ENCODE assay signal across 1 cellular context in the genomic region with DNA sequence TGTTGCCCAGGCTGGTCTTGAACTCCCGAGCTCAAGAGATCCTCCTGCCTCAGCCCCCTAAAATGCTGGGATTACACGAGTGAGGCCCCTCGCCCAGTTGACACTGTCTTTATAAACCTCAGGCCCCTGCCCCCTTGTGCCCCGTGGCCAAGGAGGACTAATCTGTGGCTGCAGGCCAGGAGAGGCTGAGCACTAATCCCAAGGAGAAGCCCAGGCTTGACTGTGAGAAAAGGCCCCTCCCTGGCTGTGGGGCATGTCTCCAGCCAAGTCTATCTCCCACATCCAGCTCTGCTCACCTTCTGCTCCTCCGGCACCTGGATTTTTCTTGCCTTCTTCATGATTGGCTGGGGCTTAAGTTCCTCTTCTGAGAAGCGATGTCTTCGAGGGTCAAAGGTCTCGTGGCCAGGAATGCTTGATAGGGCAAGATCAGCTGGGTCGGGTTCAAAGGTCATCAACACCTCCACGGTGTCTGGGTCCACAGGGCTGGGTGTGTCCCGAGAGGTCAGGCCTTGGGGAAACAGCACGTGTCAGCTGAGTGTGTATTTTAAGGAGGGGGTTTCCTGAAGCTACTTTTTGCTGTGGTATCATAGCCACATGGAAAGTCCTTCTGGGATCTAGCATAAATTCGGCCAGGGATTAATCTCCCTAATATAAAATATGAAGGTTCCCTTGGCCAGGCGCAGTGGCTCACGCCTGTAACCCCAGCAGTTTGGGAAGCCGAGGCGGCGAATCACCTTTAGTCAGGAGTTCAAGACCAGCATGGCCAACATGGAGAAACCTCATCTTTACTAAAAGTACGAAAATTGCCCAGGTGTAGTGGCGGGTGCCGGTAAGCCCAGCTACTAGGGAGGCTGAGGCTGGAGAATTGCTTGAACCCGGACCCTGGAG.
TF ChIP-seq lines count a peak whose summit lies in the region.

No MANE protein-coding gene starts in this region.

TF ChIP-seq in GM12878, 131 proteins besides CTCF, POLR2A, EP300 and RAD21 (continues in another document):
- no peak for TF ChIP-seq BCLAF1 (IDR thresholded peaks at IDR 0.05)
- no peak for TF ChIP-seq SIN3A (IDR thresholded peaks at IDR 0.05; ENCODE audit: low read depth, low read length)
- TF ChIP-seq, protein P1, sequence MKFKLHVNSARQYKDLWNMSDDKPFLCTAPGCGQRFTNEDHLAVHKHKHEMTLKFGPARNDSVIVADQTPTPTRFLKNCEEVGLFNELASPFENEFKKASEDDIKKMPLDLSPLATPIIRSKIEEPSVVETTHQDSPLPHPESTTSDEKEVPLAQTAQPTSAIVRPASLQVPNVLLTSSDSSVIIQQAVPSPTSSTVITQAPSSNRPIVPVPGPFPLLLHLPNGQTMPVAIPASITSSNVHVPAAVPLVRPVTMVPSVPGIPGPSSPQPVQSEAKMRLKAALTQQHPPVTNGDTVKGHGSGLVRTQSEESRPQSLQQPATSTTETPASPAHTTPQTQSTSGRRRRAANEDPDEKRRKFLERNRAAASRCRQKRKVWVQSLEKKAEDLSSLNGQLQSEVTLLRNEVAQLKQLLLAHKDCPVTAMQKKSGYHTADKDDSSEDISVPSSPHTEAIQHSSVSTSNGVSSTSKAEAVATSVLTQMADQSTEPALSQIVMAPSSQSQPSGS (IDR thresholded peaks at IDR 0.05; ENCODE audit: low read length), result no peak
- no peak for TF ChIP-seq CREB1 (IDR thresholded peaks at IDR 0.05; ENCODE audit: low read depth)
- peak; percentile 41; the same call in 1 of the 2 replicates for TF ChIP-seq IKZF1 (conservative IDR thresholded peaks at IDR 0.05)
- no peak for TF ChIP-seq REST (IDR thresholded peaks at IDR 0.05; ENCODE audit: low read depth, low read length)
- no peak for TF ChIP-seq IRF4 (IDR thresholded peaks at IDR 0.05; ENCODE audit: low read depth, low read length)
- TF ChIP-seq BRCA1 (IDR thresholded peaks at IDR 0.05; ENCODE audit: low read depth, low read length), result no peak
- no peak for TF ChIP-seq ZBED1 (IDR thresholded peaks at IDR 0.05; ENCODE audit: borderline replicate concordance)
- TF ChIP-seq IKZF2 (IDR thresholded peaks at IDR 0.05), result 0 out of 4 replicates have a peak, but pooled peaks of 1 of the 2 experiments have one; percentile 16
- no peak for TF ChIP-seq ZNF24 (IDR thresholded peaks at IDR 0.05)
- peak; percentile 98 for TF ChIP-seq NR2F1 (conservative IDR thresholded peaks at IDR 0.05)
- TF ChIP-seq PAX8 (IDR thresholded peaks at IDR 0.05), result no peak
- no peak for TF ChIP-seq FOXM1 (IDR thresholded peaks at IDR 0.05; ENCODE audit: low read depth, low read length)
- TF ChIP-seq ZBTB33 (IDR thresholded peaks at IDR 0.05), result no peak
- TF ChIP-seq MTA2 (IDR thresholded peaks at IDR 0.05; ENCODE audit: low read depth), result peak; percentile 38; the same call in 1 of the 2 replicates
- TF ChIP-seq EZH2 (IDR thresholded peaks at IDR 0.05; ENCODE audit: borderline replicate concordance, control insufficient read depth, low read depth, low read length), result no peak
- no peak for TF ChIP-seq ATF7 (IDR thresholded peaks at IDR 0.05; ENCODE audit: low read depth)
- TF ChIP-seq, protein P2, sequence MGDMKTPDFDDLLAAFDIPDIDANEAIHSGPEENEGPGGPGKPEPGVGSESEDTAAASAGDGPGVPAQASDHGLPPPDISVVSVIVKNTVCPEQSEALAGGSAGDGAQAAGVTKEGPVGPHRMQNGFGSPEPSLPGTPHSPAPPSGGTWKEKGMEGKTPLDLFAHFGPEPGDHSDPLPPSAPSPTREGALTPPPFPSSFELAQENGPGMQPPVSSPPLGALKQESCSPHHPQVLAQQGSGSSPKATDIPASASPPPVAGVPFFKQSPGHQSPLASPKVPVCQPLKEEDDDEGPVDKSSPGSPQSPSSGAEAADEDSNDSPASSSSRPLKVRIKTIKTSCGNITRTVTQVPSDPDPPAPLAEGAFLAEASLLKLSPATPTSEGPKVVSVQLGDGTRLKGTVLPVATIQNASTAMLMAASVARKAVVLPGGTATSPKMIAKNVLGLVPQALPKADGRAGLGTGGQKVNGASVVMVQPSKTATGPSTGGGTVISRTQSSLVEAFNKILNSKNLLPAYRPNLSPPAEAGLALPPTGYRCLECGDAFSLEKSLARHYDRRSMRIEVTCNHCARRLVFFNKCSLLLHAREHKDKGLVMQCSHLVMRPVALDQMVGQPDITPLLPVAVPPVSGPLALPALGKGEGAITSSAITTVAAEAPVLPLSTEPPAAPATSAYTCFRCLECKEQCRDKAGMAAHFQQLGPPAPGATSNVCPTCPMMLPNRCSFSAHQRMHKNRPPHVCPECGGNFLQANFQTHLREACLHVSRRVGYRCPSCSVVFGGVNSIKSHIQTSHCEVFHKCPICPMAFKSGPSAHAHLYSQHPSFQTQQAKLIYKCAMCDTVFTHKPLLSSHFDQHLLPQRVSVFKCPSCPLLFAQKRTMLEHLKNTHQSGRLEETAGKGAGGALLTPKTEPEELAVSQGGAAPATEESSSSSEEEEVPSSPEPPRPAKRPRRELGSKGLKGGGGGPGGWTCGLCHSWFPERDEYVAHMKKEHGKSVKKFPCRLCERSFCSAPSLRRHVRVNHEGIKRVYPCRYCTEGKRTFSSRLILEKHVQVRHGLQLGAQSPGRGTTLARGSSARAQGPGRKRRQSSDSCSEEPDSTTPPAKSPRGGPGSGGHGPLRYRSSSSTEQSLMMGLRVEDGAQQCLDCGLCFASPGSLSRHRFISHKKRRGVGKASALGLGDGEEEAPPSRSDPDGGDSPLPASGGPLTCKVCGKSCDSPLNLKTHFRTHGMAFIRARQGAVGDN (IDR thresholded peaks at IDR 0.05), result peak; percentile 91
- no peak for TF ChIP-seq SP1 (IDR thresholded peaks at IDR 0.05; ENCODE audit: low read depth, low read length)
- TF ChIP-seq RELB (IDR thresholded peaks at IDR 0.05; ENCODE audit: low read depth), result peak; percentile 19; the same call in 1 of the 2 replicates
- 0 out of 2 replicates have a peak, but pooled peaks have one; percentile 7 for TF ChIP-seq MAX (IDR thresholded peaks at IDR 0.05; ENCODE audit: low read depth, low read length)
- peak; percentile 48 for TF ChIP-seq MEF2B (IDR thresholded peaks at IDR 0.05; ENCODE audit: partially characterized antibody, poor library complexity, severe bottlenecking)
- TF ChIP-seq TCF7 (IDR thresholded peaks at IDR 0.05; ENCODE audit: borderline replicate concordance), result no peak
- TF ChIP-seq SREBF1 (IDR thresholded peaks at IDR 0.05; ENCODE audit: low read length), result no peak
- no peak for TF ChIP-seq YY1 (IDR thresholded peaks at IDR 0.05; ENCODE audit: low read depth, low read length)
- no peak for TF ChIP-seq NFIC (IDR thresholded peaks at IDR 0.05; ENCODE audit: low read depth, low read length)
- TF ChIP-seq SMARCA5 (IDR thresholded peaks at IDR 0.05), result no peak
- TF ChIP-seq ZNF592 (IDR thresholded peaks at IDR 0.05), result 0 out of 2 replicates have a peak, but pooled peaks have one; percentile 84
- TF ChIP-seq TCF3 (IDR thresholded peaks at IDR 0.05; ENCODE audit: borderline replicate concordance, insufficient read depth, low read depth, low read length), result no peak
- no peak for TF ChIP-seq KAT2A (conservative IDR thresholded peaks at IDR 0.05; ENCODE audit: control insufficient read depth, low read depth, low read length)
- no peak for TF ChIP-seq CHD2 (IDR thresholded peaks at IDR 0.05; ENCODE audit: borderline replicate concordance, low read depth, low read length)
- peak; percentile 77 to 87 for TF ChIP-seq BHLHE40 (IDR thresholded peaks at IDR 0.05; ENCODE audit: borderline replicate concordance in 1 of 2, low read depth in 2 of 2, low read length in 1 of 2)
- TF ChIP-seq RAD51 (IDR thresholded peaks at IDR 0.05), result no peak; the same call in 1 of the 2 replicates
